Comparison of ENCODE assay signal across 9 cellular contexts in the genomic region with DNA sequence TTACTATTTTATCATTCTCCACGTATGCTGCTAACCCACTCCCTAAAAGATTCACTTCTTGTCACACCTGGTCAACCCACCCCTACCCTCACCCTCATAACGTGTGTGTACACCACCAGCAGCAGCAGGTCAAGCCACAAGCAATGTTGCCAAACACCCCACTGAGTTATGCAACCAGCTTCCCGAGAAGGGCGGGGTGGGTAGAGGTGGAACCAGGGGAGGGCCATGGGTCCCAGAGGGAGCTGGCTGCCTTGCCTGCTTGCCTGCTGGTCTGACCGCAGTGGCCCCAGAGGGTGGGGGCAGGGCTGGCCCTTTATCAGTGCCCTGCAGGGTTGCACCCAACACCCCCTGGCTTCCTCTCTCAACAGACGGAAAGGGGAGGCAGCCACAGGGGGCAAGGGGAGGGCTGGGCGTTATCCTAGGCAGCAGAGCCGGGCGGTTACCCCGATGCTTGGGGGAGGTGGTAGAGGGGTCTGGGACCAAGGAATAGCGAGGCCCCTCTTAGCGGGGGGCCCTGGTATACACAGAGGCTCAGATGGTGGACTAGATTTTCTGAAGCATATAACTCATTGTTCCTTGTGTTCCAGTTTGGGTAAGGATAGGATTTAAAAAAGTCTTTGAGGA. TPM values are rescaled to one million over a fixed set of nuclear protein-coding genes. Genes with fewer than 3 reads are reported as not detected.
DNase-seq lines count a peak whose midpoint lies in the region; ATAC-seq, FAIRE-seq and TF ChIP-seq lines count a peak whose summit lies in the region.
"Had no signal": no experiment of that assay in that cellular context is flagged by ENCODE, and none has a peak within 500 bp of the region (broad histone marks: within the 10 kb centered on the region; RNA-seq: fewer than 3 reads in every experiment).

No MANE protein-coding gene starts in this region.

- intact Hi-C loops in activated CD4-positive, alpha-beta T cell treated with anti-CD3 and anti-CD28 coated beads, Interleukin-2, amount 10 ng/mL, durations not matched to agents 24 days and 14 days (cut with micrococcal nuclease): no loop called here

- no peak for TF ChIP-seq CTCF in right atrium auricular region (IDR thresholded peaks at IDR 0.05)

- CTCF ChIA-PET in T-cell (lab: Charles Lee): interaction anchor here in 1 of 2 donors (1.0 kb wide), 1 partner anchor 21 kb away, joined by 3 read pairs; the partner anchor contains the start of gene COPZ1

- no peak overlapping the region for H3K27ac Mint-ChIP-seq in T-cell
- peak overlapping the region; percentile 37 for H3K27ac Mint-ChIP-seq in stimulated activated naive B cell treated with anti-CD40 and anti-IgM and Interleukin-4, amounts not matched to agents 10 μg/mL and 1 μg/mL and 100 μg/mL, for 72 hours
- no peak overlapping the region for H3K27ac Mint-ChIP-seq in activated CD4-positive, alpha-beta T cell treated with anti-CD3 and anti-CD28 coated beads, Interleukin-2, amount 10 ng/mL, durations not matched to agents 24 days and 14 days

- peaks cover 0 to 17% of the 10 kb centered on the region in 2 donors for H3K4me1 ChIP-seq in right atrium auricular region

- H3K9me3 ChIP-seq in right atrium auricular region: no peaks in the 10 kb centered on the region

- H3K27me3 Mint-ChIP-seq in T-cell: peaks cover 35 to 36% of the 10 kb centered on the region in 2 donors
- H3K27me3 Mint-ChIP-seq in stimulated activated naive B cell treated with anti-CD40 and anti-IgM and Interleukin-4, amounts not matched to agents 10 μg/mL and 1 μg/mL and 100 μg/mL, for 72 hours: peaks cover 25 to 48% of the 10 kb centered on the region in 2 donors
- peaks cover 58% of the 10 kb centered on the region for H3K27me3 Mint-ChIP-seq in activated CD4-positive, alpha-beta T cell treated with anti-CD3 and anti-CD28 coated beads, Interleukin-2, amount 10 ng/mL, durations not matched to agents 24 days and 14 days

- POLR2A ChIA-PET in T-cell (lab: Charles Lee): no interaction called here

- no peak overlapping the region for H3K27ac ChIP-seq in right atrium auricular region

- H3K36me3 ChIP-seq in right atrium auricular region: no peaks in the 10 kb centered on the region

- peaks cover 20 to 36% (median 25%) of the 10 kb centered on the region in 3 donors for H3K4me1 Mint-ChIP-seq in T-cell
- peaks cover 28 to 65% of the 10 kb centered on the region in 2 donors for H3K4me1 Mint-ChIP-seq in stimulated activated naive B cell treated with anti-CD40 and anti-IgM and Interleukin-4, amounts not matched to agents 10 μg/mL and 1 μg/mL and 100 μg/mL, for 72 hours
- H3K4me1 Mint-ChIP-seq in activated CD4-positive, alpha-beta T cell treated with anti-CD3 and anti-CD28 coated beads, Interleukin-2, amount 10 ng/mL, durations not matched to agents 24 days and 14 days: peaks cover 27% of the 10 kb centered on the region

- FAIRE-seq in HTR-8/SVneo (lab: Jason Lieb, UNC): no peak
- FAIRE-seq: endothelial cell of umbilical vein had no signal

- H3K27me3 ChIP-seq in right atrium auricular region: no peaks in the 10 kb centered on the region

- ATAC-seq in T-cell (replicated peaks in 1 of 4): peak; percentile 35 to 58 (median 46)
- ATAC-seq in stimulated activated naive B cell treated with anti-CD40 and anti-IgM and Interleukin-4, amounts not matched to agents 10 μg/mL and 1 μg/mL and 100 μg/mL, for 72 hours (replicated peaks): peak; percentile 79 to 90

- H3K4me3 Mint-ChIP-seq in T-cell: no peak overlapping the region
- peak overlapping the region; percentile 55 to 69 for H3K4me3 Mint-ChIP-seq in stimulated activated naive B cell treated with anti-CD40 and anti-IgM and Interleukin-4, amounts not matched to agents 10 μg/mL and 1 μg/mL and 100 μg/mL, for 72 hours
- H3K4me3 Mint-ChIP-seq in activated CD4-positive, alpha-beta T cell treated with anti-CD3 and anti-CD28 coated beads, Interleukin-2, amount 10 ng/mL, durations not matched to agents 24 days and 14 days: no peak overlapping the region

- DNase-seq in HTR-8/SVneo (ENCODE audit: insufficient read length, low spot score) (peak; percentile 79), T-cell (peak in 23 of 34 experiments; percentile 8 to 61 (median 33)), right atrium auricular region (ENCODE audit: low spot score) (peak; percentile 73)
- DNase-seq in stimulated activated naive B cell treated with anti-CD40 and anti-IgM and Interleukin-4, amounts not matched to agents 10 μg/mL and 1 μg/mL and 100 μg/mL, for 72 hours: peak; percentile 47
- no peak for DNase-seq in effector CD4-positive, alpha-beta T cell
- DNase-seq in stimulated activated CD4-positive, alpha-beta T cell treated with anti-CD3 and anti-CD28 coated beads, Interleukin-1b, Interleukin-23, amount 100 ng/mL, for 48 hours: no peak
- DNase-seq in stimulated activated CD4-positive, alpha-beta T cell treated with anti-CD3 and anti-CD28 coated beads, Interleukin-2, amount 100 ng/mL, for 24 hours: no peak
- no peak for DNase-seq in activated CD4-positive, alpha-beta T cell treated with anti-CD3 and anti-CD28 coated beads, Interleukin-2, amount 10 ng/mL, durations not matched to agents 24 days and 14 days

- no peak overlapping the region for H3K4me3 ChIP-seq in right atrium auricular region

- H3K36me3 Mint-ChIP-seq in T-cell: no peaks in the 10 kb centered on the region
- H3K36me3 Mint-ChIP-seq in stimulated activated naive B cell treated with anti-CD40 and anti-IgM and Interleukin-4, amounts not matched to agents 10 μg/mL and 1 μg/mL and 100 μg/mL, for 72 hours: no peaks in the 10 kb centered on the region
- H3K36me3 Mint-ChIP-seq in activated CD4-positive, alpha-beta T cell treated with anti-CD3 and anti-CD28 coated beads, Interleukin-2, amount 10 ng/mL, durations not matched to agents 24 days and 14 days (ENCODE audit: low read depth): no peaks in the 10 kb centered on the region

- H3K9me3 Mint-ChIP-seq in T-cell: no peaks in the 10 kb centered on the region
- no peaks in the 10 kb centered on the region for H3K9me3 Mint-ChIP-seq in stimulated activated naive B cell treated with anti-CD40 and anti-IgM and Interleukin-4, amounts not matched to agents 10 μg/mL and 1 μg/mL and 100 μg/mL, for 72 hours
- H3K9me3 Mint-ChIP-seq in activated CD4-positive, alpha-beta T cell treated with anti-CD3 and anti-CD28 coated beads, Interleukin-2, amount 10 ng/mL, durations not matched to agents 24 days and 14 days: no peaks in the 10 kb centered on the region

RNA-seq across cellular contexts. Expression of gene NFE2, which starts 3.5 kb away (rescaled TPM):
- 1 to 10 TPM in 2 of 5 donors, under 1 TPM in 3; 0.58 to 1.5 (median 0.95) TPM for total RNA-seq in T-cell
- 1 to 10 TPM; 1.1 to 2.9 TPM for total RNA-seq in right atrium auricular region
- not detected in 2 replicates for total RNA-seq in activated CD4-positive, alpha-beta T cell treated with anti-CD3 and anti-CD28 coated beads, Interleukin-2, amount 10 ng/mL, durations not matched to agents 24 days and 14 days
- total RNA-seq: endothelial cell of umbilical vein had no signal

RNA-seq across cellular contexts. Expression of gene COPZ1, which starts 20.6 kb away (rescaled TPM):
- total RNA-seq in T-cell: 10 to 100 TPM; 60.4 to 81.3 (median 74.8) TPM
- total RNA-seq in right atrium auricular region: 100 to 1,000 TPM in 1 of 2 donors, 10 to 100 TPM in 1; 79.2 to 154 TPM
- 116 and 121 TPM in 2 replicates for total RNA-seq in activated CD4-positive, alpha-beta T cell treated with anti-CD3 and anti-CD28 coated beads, Interleukin-2, amount 10 ng/mL, durations not matched to agents 24 days and 14 days

RNA-seq across cellular contexts. Expression of gene HNRNPA1, which starts 23.8 kb away (rescaled TPM):
- 1,000 to 10,000 TPM; 1,133 to 1,642 (median 1,239) TPM for total RNA-seq in T-cell
- 100 to 1,000 TPM; 237 to 404 TPM for total RNA-seq in right atrium auricular region
- total RNA-seq in activated CD4-positive, alpha-beta T cell treated with anti-CD3 and anti-CD28 coated beads, Interleukin-2, amount 10 ng/mL, durations not matched to agents 24 days and 14 days: 1,861 and 1,892 TPM in 2 replicates

RNA-seq across cellular contexts. Expression of gene CBX5, which starts 24.4 kb away (rescaled TPM):
- 10 to 100 TPM; 43.8 to 54.5 (median 47.1) TPM for total RNA-seq in T-cell
- total RNA-seq in right atrium auricular region: 10 to 100 TPM; 33.0 to 33.9 TPM
- 108 and 113 TPM in 2 replicates for total RNA-seq in activated CD4-positive, alpha-beta T cell treated with anti-CD3 and anti-CD28 coated beads, Interleukin-2, amount 10 ng/mL, durations not matched to agents 24 days and 14 days

RNA-seq across cellular contexts. Expression of gene GPR84, which starts 60.0 kb away (rescaled TPM):
- not detected for total RNA-seq in T-cell
- total RNA-seq in right atrium auricular region: under 1 TPM in 1 of 2 donors, not detected in 1; 0.43 TPM
- total RNA-seq in activated CD4-positive, alpha-beta T cell treated with anti-CD3 and anti-CD28 coated beads, Interleukin-2, amount 10 ng/mL, durations not matched to agents 24 days and 14 days: 1.5 TPM in 2 replicates
- total RNA-seq: endothelial cell of umbilical vein had no signal

Comparison
In these comparisons a context has a peak if more than half of its experiments do, and no peak if none do; other contexts are left out.
1. DNase-seq: peak in HTR-8/SVneo (single experiment), T-cell (23 of 34), right atrium auricular region (single experiment) and stimulated activated naive B cell treated with anti-CD40 and anti-IgM and Interleukin-4, amounts not matched to agents 10 μg/mL and 1 μg/mL and 100 μg/mL, for 72 hours (single experiment); none in effector CD4-positive, alpha-beta T cell (single experiment), stimulated activated CD4-positive, alpha-beta T cell treated with anti-CD3 and anti-CD28 coated beads, Interleukin-1b, Interleukin-23, amount 100 ng/mL, for 48 hours (single experiment), stimulated activated CD4-positive, alpha-beta T cell treated with anti-CD3 and anti-CD28 coated beads, Interleukin-2, amount 100 ng/mL, for 24 hours (0 of 2) and activated CD4-positive, alpha-beta T cell treated with anti-CD3 and anti-CD28 coated beads, Interleukin-2, amount 10 ng/mL, durations not matched to agents 24 days and 14 days (single experiment).
2. H3K4me3 Mint-ChIP-seq: peak in stimulated activated naive B cell treated with anti-CD40 and anti-IgM and Interleukin-4, amounts not matched to agents 10 μg/mL and 1 μg/mL and 100 μg/mL, for 72 hours (2 of 2); none in T-cell (0 of 3) and activated CD4-positive, alpha-beta T cell treated with anti-CD3 and anti-CD28 coated beads, Interleukin-2, amount 10 ng/mL, durations not matched to agents 24 days and 14 days (single experiment).